ENCODE assay signal across 16 cellular contexts in genomic region chr4:147492761-147493160, GRCh38. TPM values are rescaled to one million over a fixed set of nuclear protein-coding genes. Genes with fewer than 3 reads are reported as not detected.
A peak's percentile ranks its signal among the peaks of the same experiment; 100 is the strongest.
DNase-seq lines count a peak whose midpoint lies in the region; ATAC-seq and TF ChIP-seq lines count a peak whose summit lies in the region.
"Had no signal": no experiment of that assay in that cellular context is flagged by ENCODE, and none has a peak within 500 bp of the region (broad histone marks: within the 10 kb centered on the region; RNA-seq: fewer than 3 reads in every experiment).

No MANE protein-coding gene starts in this region.

- TF ChIP-seq CTCF in OCI-LY7 (conservative IDR thresholded peaks at IDR 0.05; ENCODE audit: low read length) = no peak
- TF ChIP-seq CTCF in WTC11 (IDR thresholded peaks at IDR 0.05) = no peak

- H3K4me3 ChIP-seq in OCI-LY7 (ENCODE audit: low read depth, low read length, poor library complexity, severe bottlenecking) = no peak overlapping the region

- H3K4me1 ChIP-seq in OCI-LY7 (ENCODE audit: insufficient read depth, low read length, poor library complexity, severe bottlenecking) = no peaks in the 10 kb centered on the region

- no peaks in the 10 kb centered on the region for H3K9me2 ChIP-seq in OCI-LY7 (ENCODE audit: insufficient read depth, low read length)

- no peaks in the 10 kb centered on the region for H4K20me1 ChIP-seq in OCI-LY7 (ENCODE audit: insufficient read depth, low read length)

- H3K27ac Mint-ChIP-seq in WTC11 = no peak overlapping the region

- no peaks in the 10 kb centered on the region for H3K36me3 ChIP-seq in OCI-LY7 (ENCODE audit: insufficient read depth, low read length)

- no peak overlapping the region for H3K4me3 Mint-ChIP-seq in WTC11

- H3K79me2 ChIP-seq in OCI-LY7 (ENCODE audit: insufficient read depth, low read depth, low read length) = no peaks in the 10 kb centered on the region

- intact Hi-C loops in OCI-LY7 (cut with micrococcal nuclease; ENCODE audit: unreplicated experiment) = no loop called here

- no peaks in the 10 kb centered on the region for H3K36me3 Mint-ChIP-seq in WTC11

- CTCF ChIA-PET in OCI-LY7 (lab: Charles Lee; ENCODE audit: unreplicated experiment) = no interaction called here
- CTCF ChIA-PET in WTC11 (lab: Charles Lee) = no interaction called here

- no peak overlapping the region for H3K27ac ChIP-seq in OCI-LY7 (ENCODE audit: low read depth, low read length, poor library complexity, severe bottlenecking)
- H3K27ac ChIP-seq: C4-2B had no signal

- H3K9me3 Mint-ChIP-seq in WTC11 = no peaks in the 10 kb centered on the region

- H3K9me3 ChIP-seq in OCI-LY7 (ENCODE audit: low read length) = no peaks in the 10 kb centered on the region

- H3K4me1 Mint-ChIP-seq in WTC11 = peaks cover 6% of the 10 kb centered on the region; the same call in 1 of the 2 replicates

- no TSS peak for BruUV-seq in OCI-LY7 (replicated peaks; lab: Mats Ljungman, UMichigan)

- H3K4me2 ChIP-seq in OCI-LY7 (ENCODE audit: low read length) = no peak overlapping the region

- POLR2A ChIA-PET in OCI-LY7 (lab: Charles Lee) (interaction anchor here (0.7 kb wide), 1 partner anchor 37 kb away, joined by 3 read pairs; no protein-coding TSS in a partner anchor), WTC11 (lab: Charles Lee) (no interaction called here)

- H2AFZ ChIP-seq in OCI-LY7 (ENCODE audit: low read length) = no peak overlapping the region

- H3K27me3 Mint-ChIP-seq in WTC11 (ENCODE audit: low read depth) = no peaks in the 10 kb centered on the region; the same call in 1 of the 2 replicates

- peak; percentile 27 for DNase-seq in AG20443 (ENCODE audit: low spot score)
- peak; percentile 48 for DNase-seq in glomerular visceral epithelial cell (ENCODE audit: extremely low spot score)
- peak; percentile 3 for DNase-seq in pulmonary artery endothelial cell (ENCODE audit: low read depth, low spot score)
- no peak for DNase-seq in OCI-LY7 (ENCODE audit: low spot score)
- no peak for DNase-seq in WTC11 (ENCODE audit: low spot score)
- no peak for DNase-seq in NCI-H2029 treated with DMSO at 0.1 percent for 48 hours (lab: John Stamatoyannopoulos, UW)
- DNase-seq in stimulated activated CD4-positive, alpha-beta T cell treated with anti-CD3 and anti-CD28 coated beads, Interleukin-4, amount 100 ng/mL, for 24 hours = no peak
- DNase-seq: activated CD4-positive, CD25-positive, alpha-beta regulatory T cell; activated T-cell treated with anti-CD3 and anti-CD28 coated beads, Interleukin-2, amount 50 U/mL, for 1 hour; anterior cingulate cortex; GDM1; kidney; NCI-H524 treated with DMSO at 0.1 percent for 48 hours; SHP77 treated with DMSO at 0.1 percent for 48 hours had no signal

- ATAC-seq in SK-N-SH treated with all-trans-retinoic acid at 6 μM for 48 hours = peak; percentile 82
- no peak for ATAC-seq in WTC11

TF ChIP-seq in SK-N-SH treated with all-trans-retinoic acid at 6 μM for 48 hours, 23 proteins besides CTCF, POLR2A, EP300 and RAD21:
- TF ChIP-seq CREB5 (CRISPR knock-in tag; IDR thresholded peaks at IDR 0.05; ENCODE audit: low read depth) (no peak), ESRRG (CRISPR knock-in tag; IDR thresholded peaks at IDR 0.05) (no peak), POU6F1 (CRISPR knock-in tag; IDR thresholded peaks at IDR 0.05; ENCODE audit: borderline replicate concordance, low read depth) (no peak), ZC3H10 (CRISPR knock-in tag; IDR thresholded peaks at IDR 0.05) (peak; percentile 65; the same call in 1 of the 2 replicates)

TF ChIP-seq in WTC11, 78 proteins besides CTCF, POLR2A, EP300 and RAD21:
- no peak for TF ChIP-seq OVOL2 (CRISPR knock-in tag; IDR thresholded peaks at IDR 0.05; ENCODE audit: borderline replicate concordance)
- TF ChIP-seq ZNF416 (CRISPR knock-in tag; IDR thresholded peaks at IDR 0.05) = no peak
- no peak for TF ChIP-seq PREB (CRISPR knock-in tag; IDR thresholded peaks at IDR 0.05; ENCODE audit: borderline replicate concordance)
- no peak for TF ChIP-seq ZMAT4 (CRISPR knock-in tag; IDR thresholded peaks at IDR 0.05)
- no peak for TF ChIP-seq E2F5 (CRISPR knock-in tag; IDR thresholded peaks at IDR 0.05)
- TF ChIP-seq NFE2L1 (CRISPR knock-in tag; IDR thresholded peaks at IDR 0.05) = no peak
- no peak for TF ChIP-seq PRRX2 (CRISPR knock-in tag; IDR thresholded peaks at IDR 0.05)
- TF ChIP-seq NR3C1 (CRISPR knock-in tag; conservative IDR thresholded peaks at IDR 0.05; ENCODE audit: low read depth) = no peak
- TF ChIP-seq ZBTB21 (CRISPR knock-in tag; IDR thresholded peaks at IDR 0.05; ENCODE audit: borderline replicate concordance) = no peak
- TF ChIP-seq ATF3 (CRISPR knock-in tag; conservative IDR thresholded peaks at IDR 0.05) = no peak
- TF ChIP-seq RORB (CRISPR knock-in tag; IDR thresholded peaks at IDR 0.05) = no peak
- TF ChIP-seq TCF7 (CRISPR knock-in tag; IDR thresholded peaks at IDR 0.05; ENCODE audit: low read depth) = no peak
- no peak for TF ChIP-seq NFATC4 (CRISPR knock-in tag; IDR thresholded peaks at IDR 0.05)
- TF ChIP-seq PRDM15 (CRISPR knock-in tag; IDR thresholded peaks at IDR 0.05) = no peak
- no peak for TF ChIP-seq USF2 (CRISPR knock-in tag; IDR thresholded peaks at IDR 0.05)
- no peak for TF ChIP-seq MLX (CRISPR knock-in tag; IDR thresholded peaks at IDR 0.05)
- no peak for TF ChIP-seq ZNF423 (CRISPR knock-in tag; IDR thresholded peaks at IDR 0.05)
- TF ChIP-seq IRF2 (CRISPR knock-in tag; IDR thresholded peaks at IDR 0.05; ENCODE audit: borderline replicate concordance, low read depth) = no peak

RNA-seq across cellular contexts. Expression of gene EDNRA, which starts 11.9 kb away (rescaled TPM):
- 0.07 TPM in 2 replicates for total RNA-seq in pulmonary artery endothelial cell
- not detected in 2 replicates for total RNA-seq in OCI-LY7 (2014; rRNA removed; shearing (Covaris generic))
- not detected in 2 replicates for total RNA-seq in OCI-LY7 (2022)
- total RNA-seq in WTC11 (2021) = 2.1 to 2.5 TPM (median 2.3 TPM) in 3 replicates

Comparison
In these comparisons a context has a peak if more than half of its experiments do, and no peak if none do; other contexts are left out.
1. DNase-seq: peak in AG20443 (single experiment), glomerular visceral epithelial cell (single experiment) and pulmonary artery endothelial cell (single experiment); none in OCI-LY7 (single experiment), WTC11 (single experiment), NCI-H2029 treated with DMSO at 0.1 percent for 48 hours (single experiment) and stimulated activated CD4-positive, alpha-beta T cell treated with anti-CD3 and anti-CD28 coated beads, Interleukin-4, amount 100 ng/mL, for 24 hours (single experiment).